ENCODE assay signal across 21 cellular contexts in genomic region chr4:52870225-52870624, GRCh38. TPM values are rescaled to one million over a fixed set of nuclear protein-coding genes. Genes with fewer than 3 reads are reported as not detected.
DNase-seq lines count a peak whose midpoint lies in the region; ATAC-seq and TF ChIP-seq lines count a peak whose summit lies in the region.
"Had no signal": no experiment of that assay in that cellular context is flagged by ENCODE, and none has a peak within 500 bp of the region (broad histone marks: within the 10 kb centered on the region; RNA-seq: fewer than 3 reads in every experiment).

No MANE protein-coding gene starts in this region.

- H2AFZ ChIP-seq in osteoblast (ENCODE audit: low read length): no peak overlapping the region
- H2AFZ ChIP-seq: parathyroid adenoma had no signal

- H3K27me3 Mint-ChIP-seq in neural crest cell (ENCODE audit: low read depth): no peaks in the 10 kb centered on the region
- no peaks in the 10 kb centered on the region for H3K27me3 Mint-ChIP-seq in CD8-positive, alpha-beta T cell (ENCODE audit: low read depth)
- H3K27me3 Mint-ChIP-seq: activated naive CD8-positive, alpha-beta T cell treated with anti-CD3 and anti-CD28 coated beads, Interleukin-2, amount 50 U/mL, for 24 hours; activated T-helper 17 cell treated with anti-CD3 and anti-CD28 coated beads, Interleukin-2, amount 50 U/mL, for 72 hours; naive B cell had no signal

- WGBS in gastroesophageal sphincter (ENCODE audit: low coverage in 1 of 2), 2 donors: 93 to 97% methylated on average over 3 to 4 of the region's 4 CpGs

- no peaks in the 10 kb centered on the region for H4K20me1 ChIP-seq in osteoblast (ENCODE audit: insufficient read depth, low read length)

- H3K27me3 ChIP-seq in osteoblast (ENCODE audit: insufficient read depth, low read length) (no peaks in the 10 kb centered on the region), gastroesophageal sphincter (no peaks in the 10 kb centered on the region)
- no peaks in the 10 kb centered on the region for H3K27me3 ChIP-seq in CD8-positive, alpha-beta T cell (ENCODE audit: insufficient read depth, low read length)
- H3K27me3 ChIP-seq: cardiac muscle cell, esophagus muscularis mucosa, SJSA1 had no signal

- H3K27ac ChIP-seq in coronary artery: peak overlapping the region; percentile 76 to 91
- H3K27ac ChIP-seq in osteoblast (ENCODE audit: low read depth, low read length): no peak overlapping the region
- no peak overlapping the region for H3K27ac ChIP-seq in CD8-positive, alpha-beta T cell (ENCODE audit: low read depth, low read length)
- no peak overlapping the region for H3K27ac ChIP-seq in gastroesophageal sphincter
- H3K27ac ChIP-seq: cardiac muscle cell, esophagus muscularis mucosa, KMS-11, parathyroid adenoma, SJSA1 had no signal

- H3K36me3 ChIP-seq in osteoblast (ENCODE audit: insufficient read depth, low read length): no peaks in the 10 kb centered on the region
- H3K36me3 ChIP-seq in CD8-positive, alpha-beta T cell (ENCODE audit: insufficient read depth, low read length): no peaks in the 10 kb centered on the region
- H3K36me3 ChIP-seq in gastroesophageal sphincter: peaks cover 0 to 5% of the 10 kb centered on the region in 2 donors

- TF ChIP-seq EP300 in gastroesophageal sphincter (IDR thresholded peaks at IDR 0.05): no peak

- H3K9me3 ChIP-seq in osteoblast (ENCODE audit: low read depth, low read length) (no peaks in the 10 kb centered on the region), gastroesophageal sphincter (no peaks in the 10 kb centered on the region)
- H3K9me3 ChIP-seq in CD8-positive, alpha-beta T cell (ENCODE audit: low read length): no peaks in the 10 kb centered on the region
- H3K9me3 ChIP-seq: esophagus muscularis mucosa, SJSA1 had no signal

- H3K4me1 ChIP-seq in osteoblast (ENCODE audit: insufficient read depth, low read length): peaks cover 2% of the 10 kb centered on the region
- no peaks in the 10 kb centered on the region for H3K4me1 ChIP-seq in CD8-positive, alpha-beta T cell (ENCODE audit: insufficient read depth, low read length)
- peaks cover 0 to 30% (median 2%) of the 10 kb centered on the region in 3 donors for H3K4me1 ChIP-seq in gastroesophageal sphincter
- H3K4me1 ChIP-seq: parathyroid adenoma had no signal

- intact Hi-C loops in CD8-positive, alpha-beta T cell (cut with DNase I, micrococcal nuclease): no loop called here

- H3K9me3 Mint-ChIP-seq in neural crest cell: no peaks in the 10 kb centered on the region
- H3K9me3 Mint-ChIP-seq in CD8-positive, alpha-beta T cell: no peaks in the 10 kb centered on the region
- H3K9me3 Mint-ChIP-seq: activated naive CD8-positive, alpha-beta T cell treated with anti-CD3 and anti-CD28 coated beads, Interleukin-2, amount 50 U/mL, for 24 hours; activated T-helper 17 cell treated with anti-CD3 and anti-CD28 coated beads, Interleukin-2, amount 50 U/mL, for 72 hours; naive B cell; T-helper 2 cell treated with Interferon-gamma antibody and Interleukin-4, amounts not matched to agents 5 μg/mL and 100 μg/mL, for 36 hours had no signal

- no peak overlapping the region for H3K4me2 ChIP-seq in osteoblast (ENCODE audit: insufficient read depth, low read length)
- H3K4me2 ChIP-seq: KMS-11 had no signal

- no peak for TF ChIP-seq POLR2A in gastroesophageal sphincter (IDR thresholded peaks at IDR 0.05)

- H3K27ac Mint-ChIP-seq in neural crest cell (ENCODE audit: unreplicated experiment): peak overlapping the region; percentile 58
- no peak overlapping the region for H3K27ac Mint-ChIP-seq in CD8-positive, alpha-beta T cell
- H3K27ac Mint-ChIP-seq: activated T-helper 17 cell treated with anti-CD3 and anti-CD28 coated beads, Interleukin-2, amount 50 U/mL, for 72 hours; T-helper 2 cell treated with Interferon-gamma antibody and Interleukin-4, amounts not matched to agents 5 μg/mL and 100 μg/mL, for 36 hours had no signal

- no peak for TF ChIP-seq CTCF in coronary artery (IDR thresholded peaks at IDR 0.05)
- no peak for TF ChIP-seq CTCF in neural crest cell (conservative IDR thresholded peaks at IDR 0.05)
- TF ChIP-seq CTCF in osteoblast (IDR thresholded peaks at IDR 0.05; ENCODE audit: extremely low read depth, low read depth, low read length): no peak
- TF ChIP-seq CTCF in CD8-positive, alpha-beta T cell (IDR thresholded peaks at IDR 0.05): no peak
- no peak for TF ChIP-seq CTCF in gastroesophageal sphincter (IDR thresholded peaks at IDR 0.05)

- ATAC-seq in CD8-positive, alpha-beta T cell: no peak
- no peak for ATAC-seq in gastroesophageal sphincter
- ATAC-seq: activated CD4-positive, CD25-positive, alpha-beta regulatory T cell treated with anti-CD3 and anti-CD28 coated beads, Interleukin-2, amount 50 U/mL, for 24 hours; activated naive CD8-positive, alpha-beta T cell treated with anti-CD3 and anti-CD28 coated beads, Interleukin-2, amount 50 U/mL, for 24 hours; activated T-helper 17 cell treated with anti-CD3 and anti-CD28 coated beads, Interleukin-2, amount 50 U/mL, for 72 hours had no signal

- peaks cover 4% of the 10 kb centered on the region for H3K36me3 Mint-ChIP-seq in neural crest cell (ENCODE audit: low read depth)
- H3K36me3 Mint-ChIP-seq in CD8-positive, alpha-beta T cell: peaks cover 31% of the 10 kb centered on the region

- CTCF ChIA-PET in CD8-positive, alpha-beta T cell (lab: Charles Lee): interaction anchor here (0.9 kb wide), 1 partner anchor 41 kb away, joined by 4 read pairs; no protein-coding TSS in a partner anchor

- POLR2A ChIA-PET in CD8-positive, alpha-beta T cell (lab: Charles Lee): no interaction called here

- H3K4me1 Mint-ChIP-seq in neural crest cell: peaks cover 36% of the 10 kb centered on the region
- H3K4me1 Mint-ChIP-seq in CD8-positive, alpha-beta T cell (ENCODE audit: low read depth): no peaks in the 10 kb centered on the region
- H3K4me1 Mint-ChIP-seq: activated naive CD8-positive, alpha-beta T cell treated with anti-CD3 and anti-CD28 coated beads, Interleukin-2, amount 50 U/mL, for 24 hours; activated T-helper 17 cell treated with anti-CD3 and anti-CD28 coated beads, Interleukin-2, amount 50 U/mL, for 72 hours had no signal

- H3K79me2 ChIP-seq in osteoblast (ENCODE audit: insufficient read depth, low read length): no peaks in the 10 kb centered on the region
- H3K79me2 ChIP-seq: parathyroid adenoma had no signal

- H3K4me3 ChIP-seq in coronary artery (no peak overlapping the region), osteoblast (ENCODE audit: insufficient read depth, low read length) (no peak overlapping the region), gastroesophageal sphincter (no peak overlapping the region)
- H3K4me3 ChIP-seq in CD8-positive, alpha-beta T cell (ENCODE audit: low read depth, low read length): no peak overlapping the region
- H3K4me3 ChIP-seq: cardiac muscle cell, esophagus muscularis mucosa, SJSA1 had no signal

- DNase-seq in DMS79 treated with DMSO at 0.1 percent for 48 hours (lab: John Stamatoyannopoulos, UW) (peak; percentile 77), NCI-H2196 (lab: John Stamatoyannopoulos, UW; ENCODE audit: unreplicated experiment) (peak; percentile 41), coronary artery (ENCODE audit: low spot score) (no peak), neural crest cell (ENCODE audit: low read depth, low spot score) (no peak), osteoblast (ENCODE audit: insufficient read length, low spot score, missing footprints) (no peak), NCI-H187 treated with DMSO at 0.1 percent for 48 hours (lab: John Stamatoyannopoulos, UW) (no peak)
- no peak for DNase-seq in CD8-positive, alpha-beta T cell
- DNase-seq: activated naive CD8-positive, alpha-beta T cell treated with anti-CD3 and anti-CD28 coated beads, Interleukin-2, amount 50 U/mL, for 24 hours; GF-D8; naive B cell; stimulated activated CD4-positive, alpha-beta T cell treated with anti-CD3 and anti-CD28 coated beads, Interleukin-2, amount 100 ng/mL, for 24 hours had no signal

- no peak overlapping the region for H3K4me3 Mint-ChIP-seq in neural crest cell
- H3K4me3 Mint-ChIP-seq in CD8-positive, alpha-beta T cell: no peak overlapping the region
- H3K4me3 Mint-ChIP-seq: activated naive CD8-positive, alpha-beta T cell treated with anti-CD3 and anti-CD28 coated beads, Interleukin-2, amount 50 U/mL, for 24 hours; activated T-helper 17 cell treated with anti-CD3 and anti-CD28 coated beads, Interleukin-2, amount 50 U/mL, for 72 hours; naive B cell; T-helper 2 cell treated with Interferon-gamma antibody and Interleukin-4, amounts not matched to agents 5 μg/mL and 100 μg/mL, for 36 hours had no signal

RNA-seq across cellular contexts. Expression of gene RASL11B, which starts 8.1 kb away (rescaled TPM):
- total RNA-seq in neural crest cell (10.2 and 11.3 TPM in 2 replicates), osteoblast (under 0.01 TPM in 1 of 2 replicates, not detected in the other), gastroesophageal sphincter (1 to 10 TPM in 3 of 4 donors, under 1 TPM in 1; 0.62 to 8.8 (median 2.6) TPM)
- total RNA-seq in CD8-positive, alpha-beta T cell: under 1 TPM in 1 of 2 experiments, not detected in 1; 0.64 TPM
- total RNA-seq: OCI-LY7 had no signal

Comparison
In these comparisons a context has a peak if more than half of its experiments do, and no peak if none do; other contexts are left out.
1. DNase-seq: peak in DMS79 treated with DMSO at 0.1 percent for 48 hours (single experiment) and NCI-H2196 (single experiment); none in coronary artery (single experiment), neural crest cell (single experiment), osteoblast (single experiment), NCI-H187 treated with DMSO at 0.1 percent for 48 hours (single experiment) and CD8-positive, alpha-beta T cell (0 of 7).
2. H3K27ac ChIP-seq: peak in coronary artery (2 of 2); none in osteoblast (single experiment), CD8-positive, alpha-beta T cell (single experiment) and gastroesophageal sphincter (0 of 4).